11 cellular contexts compared by ENCODE assay signal in the genomic region with DNA sequence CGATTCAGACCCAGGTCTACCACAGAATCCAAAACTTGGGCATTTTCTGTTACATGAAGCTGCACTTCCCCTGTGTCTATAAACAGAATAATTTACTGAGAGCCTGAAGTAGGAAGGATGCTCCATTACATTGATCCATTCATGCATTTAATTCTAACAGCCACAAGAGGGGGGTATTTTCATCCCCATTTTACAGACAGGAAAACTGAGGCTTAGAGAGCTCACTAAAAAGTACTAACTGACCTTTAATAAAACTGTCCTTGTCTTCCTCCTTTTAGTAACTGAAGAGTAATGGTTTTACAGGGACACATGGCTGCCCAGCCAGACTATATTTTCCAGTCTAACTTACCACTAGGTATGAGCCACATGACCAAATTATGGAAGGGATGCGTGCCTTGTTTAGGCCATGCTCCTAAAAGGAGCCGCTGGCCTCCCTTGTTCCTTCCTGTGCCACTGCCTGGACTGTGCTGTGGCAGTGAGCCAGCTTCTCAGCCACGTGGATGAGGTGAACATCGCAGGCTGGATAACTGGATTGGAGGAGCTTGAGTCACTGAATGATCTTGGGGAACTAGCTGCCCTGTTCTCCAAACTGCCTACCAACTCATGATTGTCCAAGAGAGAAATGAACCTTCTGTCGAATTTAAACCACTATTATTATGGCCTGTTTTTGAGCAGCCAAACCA.
DNase-seq lines count a peak whose midpoint lies in the region; ATAC-seq and TF ChIP-seq lines count a peak whose summit lies in the region.
"Had no signal": no experiment of that assay in that cellular context is flagged by ENCODE, and none has a peak within 500 bp of the region (broad histone marks: within the 10 kb centered on the region; RNA-seq: fewer than 3 reads in every experiment).

No MANE protein-coding gene starts in this region.

- H3K4me1 ChIP-seq in DOHH2 (ENCODE audit: control insufficient read depth, low read length): no peaks in the 10 kb centered on the region
- H3K4me1 ChIP-seq in lower lobe of right lung: peaks cover 5% of the 10 kb centered on the region
- H3K4me1 ChIP-seq: colonic mucosa had no signal

- no peaks in the 10 kb centered on the region for H3K79me2 ChIP-seq in DOHH2 (ENCODE audit: control insufficient read depth, low read length)

- H3K4me3 ChIP-seq in DOHH2 (ENCODE audit: low read length) (no peak overlapping the region), cardiac fibroblast (replicated peaks in 1 of 2; ENCODE audit: low read depth in 2 of 2, low read length in 2 of 2) (no peak overlapping the region), lower lobe of right lung (no peak overlapping the region)
- H3K4me3 ChIP-seq: colonic mucosa had no signal

- H3K27ac ChIP-seq in DOHH2 (ENCODE audit: low read depth, low read length) (no peak overlapping the region), lower lobe of right lung (no peak overlapping the region)
- H3K27ac ChIP-seq: colonic mucosa had no signal

- H4K20me1 ChIP-seq in DOHH2 (ENCODE audit: control insufficient read depth, insufficient read depth, low read depth, low read length): no peaks in the 10 kb centered on the region

- H3K9me2 ChIP-seq in DOHH2 (replicated peaks; ENCODE audit: control insufficient read depth, low read length): no peaks in the 10 kb centered on the region

- H3K27me3 ChIP-seq in DOHH2 (ENCODE audit: control insufficient read depth, low read length) (no peaks in the 10 kb centered on the region), lower lobe of right lung (ENCODE audit: low read depth) (no peaks in the 10 kb centered on the region)
- H3K27me3 ChIP-seq: colonic mucosa had no signal

- H3K9me3 ChIP-seq in DOHH2 (ENCODE audit: control insufficient read depth, insufficient read depth, low read length) (no peaks in the 10 kb centered on the region), lower lobe of right lung (peaks cover 5% of the 10 kb centered on the region)
- H3K9me3 ChIP-seq: colonic mucosa had no signal

- peak; percentile 28 to 42 for ATAC-seq in lower lobe of right lung
- no peak for ATAC-seq in GM18520 (IDR thresholded peaks at IDR 0.05; ENCODE audit: unreplicated experiment)

- DNase-seq in HT1080 (ENCODE audit: low read depth) (peak; percentile 52), cardiac fibroblast (ENCODE audit: low read depth in 2 of 2) (peak; percentile 24 to 49), lower lobe of right lung (no peak), posterior vena cava (ENCODE audit: low spot score) (no peak), anterior cingulate cortex (lab: John Stamatoyannopoulos, UW) (no peak), NCI-H510A (lab: John Stamatoyannopoulos, UW) (no peak)
- DNase-seq: colonic mucosa, EL, NCI-H2107 had no signal

- intact Hi-C loops in lower lobe of right lung (cut with DNase I): no loop called here
- intact Hi-C loops in posterior vena cava (cut with DNase I): no loop called here

- H3K4me2 ChIP-seq in DOHH2 (ENCODE audit: low read length): no peak overlapping the region

- no peaks in the 10 kb centered on the region for H3F3A ChIP-seq in DOHH2 (ENCODE audit: control insufficient read depth, insufficient read depth)

- no peaks in the 10 kb centered on the region for H3K36me3 ChIP-seq in DOHH2 (ENCODE audit: control insufficient read depth, low read length)
- H3K36me3 ChIP-seq in lower lobe of right lung: peaks cover 79% of the 10 kb centered on the region
- H3K36me3 ChIP-seq: colonic mucosa had no signal

- TF ChIP-seq CTCF in DOHH2 (IDR thresholded peaks at IDR 0.05; ENCODE audit: low read depth, low read length, poor library complexity, severe bottlenecking) (peak; percentile 37), cardiac fibroblast (IDR thresholded peaks at IDR 0.05; ENCODE audit: low read depth, low read length) (peak; percentile 24), lower lobe of right lung (IDR thresholded peaks at IDR 0.05) (no peak)

Comparison
In these comparisons a context has a peak if more than half of its experiments do, and no peak if none do; other contexts are left out.
1. DNase-seq: peak in HT1080 (single experiment) and cardiac fibroblast (2 of 2); none in lower lobe of right lung (single experiment), posterior vena cava (single experiment), anterior cingulate cortex (0 of 58) and NCI-H510A (single experiment).